Comparison of ENCODE assay signal across 25 cellular contexts in the genomic region with DNA sequence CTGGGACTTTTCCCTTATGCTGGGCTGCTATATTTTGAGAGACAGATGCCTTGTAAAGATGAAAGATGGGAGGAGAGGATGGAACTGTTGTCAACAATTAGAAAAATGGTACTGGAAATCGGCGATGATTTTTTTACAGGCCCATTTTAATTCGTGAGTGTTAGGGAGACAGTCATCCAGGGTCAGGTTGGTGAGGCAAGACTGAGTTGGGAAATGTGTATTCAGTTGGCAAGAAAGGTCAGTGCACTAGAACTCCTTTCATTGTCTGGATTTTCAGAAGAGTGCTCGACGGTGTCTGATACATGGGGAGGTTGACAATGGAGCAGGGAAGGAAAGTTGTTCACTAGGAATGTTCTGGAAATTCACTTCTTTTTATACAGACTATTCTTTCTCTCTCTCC.
"Had no signal": no experiment of that assay in that cellular context is flagged by ENCODE, and none has a peak within 500 bp of the region (broad histone marks: within the 10 kb centered on the region; RNA-seq: fewer than 3 reads in every experiment).

No MANE protein-coding gene starts in this region.

- H3K27ac ChIP-seq: coronary artery, heart right ventricle, left ventricle myocardium inferior, lower lobe of right lung, neutrophil, pancreas, thyroid gland, vagina had no signal

- H3K27me3 Mint-ChIP-seq: effector memory CD8-positive, alpha-beta T cell had no signal

- H3K27me3 ChIP-seq: gastrocnemius medialis, heart right ventricle, neutrophil, pancreas, thyroid gland, vagina had no signal

- H3K9me3 Mint-ChIP-seq: effector memory CD8-positive, alpha-beta T cell; naive thymus-derived CD8-positive, alpha-beta T cell; nephron progenitor cell; stimulated activated naive CD8-positive, alpha-beta T cell treated with anti-CD3 and anti-CD28 coated beads, Interleukin-15, amount 100 ng/mL, for 72 hours had no signal

- H3K36me3 ChIP-seq: gastrocnemius medialis, heart right ventricle, left ventricle myocardium inferior, lower lobe of right lung, neutrophil, pancreas, thyroid gland, vagina had no signal

- H3K4me3 ChIP-seq: coronary artery, gastrocnemius medialis, heart right ventricle, left ventricle myocardium inferior, lower lobe of right lung, pancreas, smooth muscle cell, thyroid gland, vagina had no signal

- H3K27ac Mint-ChIP-seq: effector memory CD8-positive, alpha-beta T cell; naive thymus-derived CD8-positive, alpha-beta T cell; nephron progenitor cell; stimulated activated naive CD8-positive, alpha-beta T cell treated with anti-CD3 and anti-CD28 coated beads, Interleukin-15, amount 100 ng/mL, for 72 hours had no signal

- H3K9me3 ChIP-seq: gastrocnemius medialis, heart right ventricle, left ventricle myocardium inferior, lower lobe of right lung, neutrophil, pancreas, thyroid gland, vagina had no signal

- H3K4me2 ChIP-seq: smooth muscle cell had no signal

- DNase-seq: effector memory CD8-positive, alpha-beta T cell; foreskin fibroblast; gastrocnemius medialis; heart right ventricle; hippocampal formation; left cardiac atrium; left ventricle myocardium inferior; lower lobe of right lung; naive thymus-derived CD8-positive, alpha-beta T cell; nephron progenitor cell; pancreas; stimulated activated CD4-positive, alpha-beta T cell treated with anti-CD3 and anti-CD28 coated beads, Interleukin-12 subunit alpha, Interleukin-12 subunit beta, amount 100 ng/mL, for 4 hours; stimulated activated CD4-positive, alpha-beta T cell treated with anti-CD3 and anti-CD28 coated beads, Interleukin-1b, Interleukin-23, amount 100 ng/mL, for 48 hours; stimulated activated CD4-positive, alpha-beta T cell treated with anti-CD3 and anti-CD28 coated beads, Interleukin-4, amount 100 ng/mL, for 1 hour; stimulated activated CD8-positive, alpha-beta memory T cell treated with anti-CD3 and anti-CD28 coated beads, Interleukin-4, amount 100 ng/mL, for 48 hours; stimulated activated naive CD4-positive, alpha-beta T cell; stimulated activated naive CD8-positive, alpha-beta T cell treated with anti-CD3 and anti-CD28 coated beads, Interleukin-15, amount 100 ng/mL, for 72 hours; thyroid gland; trophoblast cell had no signal

- FAIRE-seq: islet of Langerhans, pancreas had no signal

- H3K36me3 Mint-ChIP-seq: naive thymus-derived CD8-positive, alpha-beta T cell had no signal

- H3K4me3 Mint-ChIP-seq: effector memory CD8-positive, alpha-beta T cell; naive thymus-derived CD8-positive, alpha-beta T cell; nephron progenitor cell; stimulated activated naive CD8-positive, alpha-beta T cell treated with anti-CD3 and anti-CD28 coated beads, Interleukin-15, amount 100 ng/mL, for 72 hours had no signal

- ATAC-seq: effector memory CD8-positive, alpha-beta T cell; heart right ventricle; left cardiac atrium; lower lobe of right lung; naive thymus-derived CD8-positive, alpha-beta T cell; pancreas; sciatic nerve; stimulated activated naive CD8-positive, alpha-beta T cell treated with anti-CD3 and anti-CD28 coated beads, Interleukin-15, amount 100 ng/mL, for 72 hours had no signal

- H3K4me1 ChIP-seq: lower lobe of right lung, pancreas, thyroid gland had no signal
